ENCODE assay signal across 25 cellular contexts in the genomic region with DNA sequence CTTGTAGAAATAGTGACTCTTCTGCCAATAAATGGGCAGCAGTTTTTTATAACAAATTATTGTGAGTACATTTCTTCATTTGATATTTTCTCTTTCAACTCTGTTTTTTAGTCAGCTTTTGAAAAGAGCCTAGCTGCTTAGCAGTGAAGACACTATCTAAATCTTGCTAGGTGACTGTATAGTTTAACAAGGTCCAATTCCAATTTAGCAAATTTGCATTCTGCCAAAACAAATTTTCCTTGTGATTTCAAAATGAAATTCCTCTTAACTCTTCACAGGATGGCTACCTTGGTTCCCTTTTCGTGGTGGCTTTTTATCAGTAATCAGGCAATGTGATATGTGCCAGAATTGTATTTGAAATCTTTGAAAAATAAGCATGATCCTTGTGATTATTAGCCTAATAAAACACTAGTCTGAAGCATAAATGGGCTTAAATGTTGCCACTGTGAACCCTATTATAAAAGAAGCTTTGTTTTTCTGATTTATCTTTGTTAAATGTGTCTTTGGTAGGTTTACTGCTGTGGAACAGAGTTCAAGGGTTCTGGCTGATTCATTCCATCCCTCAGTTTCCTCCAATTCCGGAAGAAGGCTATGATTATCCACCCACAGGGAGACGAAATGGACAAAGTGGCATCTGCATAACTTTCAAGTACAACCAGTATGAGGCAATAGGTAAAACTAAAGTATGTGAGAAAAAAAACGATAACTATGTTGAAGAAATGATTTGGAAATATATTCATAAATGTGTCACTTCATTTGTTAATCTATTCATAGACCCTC. TPM values are rescaled to one million over a fixed set of nuclear protein-coding genes. Genes with fewer than 3 reads are reported as not detected.
DNase-seq lines count a peak whose midpoint lies in the region; ATAC-seq, FAIRE-seq and TF ChIP-seq lines count a peak whose summit lies in the region.
"Had no signal": no experiment of that assay in that cellular context is flagged by ENCODE, and none has a peak within 500 bp of the region (broad histone marks: within the 10 kb centered on the region; RNA-seq: fewer than 3 reads in every experiment).

No MANE protein-coding gene starts in this region.

- DNase-seq in right lobe of liver (no peak), HepG2 (ENCODE audit: low spot score) (no peak), dermis blood vessel endothelial cell (peak; percentile 19), lung microvascular endothelial cell (ENCODE audit: low read depth in 2 of 2) (peak; percentile 29 to 55), activated T-cell treated with anti-CD3 and anti-CD28 coated beads for 4 hours (no peak), NCI-H748 (lab: John Stamatoyannopoulos, UW; ENCODE audit: unreplicated experiment) (no peak), WERI-Rb-1 (no peak)
- DNase-seq: BE2C; CD4-positive, alpha-beta T cell; DND-41; KBM-7; NCI-H1092 treated with DMSO at 0.1 percent for 48 hours; NCI-H1436 treated with DMSO at 0.1 percent for 48 hours; NCI-H1930; NCI-H226; NCI-H510A treated with DMSO at 0.1 percent for 48 hours; NCI-H82; SJCRH30 had no signal

- H2AFZ ChIP-seq in HepG2 (ENCODE audit: low read length): no peak overlapping the region

- BruUV-seq in HepG2 (replicated peaks; lab: Mats Ljungman, UMichigan): no TSS peak

- intact Hi-C loops in right lobe of liver (cut with DNase I) (no loop called here), HepG2 (cut with micrococcal nuclease; ENCODE audit: unreplicated experiment) (no loop called here)

- in situ Hi-C loops in HepG2 (cut with HindIII; ENCODE audit: extremely low pct_ligation_motif_present, low pct_unique_long_range_greater_than_20kb): no loop called here

- no peak for FAIRE-seq in HepG2 (lab: Jason Lieb, UNC)
- FAIRE-seq: A204.1, GM12878, H54, RCC 7860 had no signal

- peak; percentile 27 to 52 (median 50) for ATAC-seq in right lobe of liver
- no peak for ATAC-seq in HepG2
- ATAC-seq in HG02884 (IDR thresholded peaks at IDR 0.05; ENCODE audit: unreplicated experiment): no peak
- ATAC-seq: GM12878 had no signal

- no peak overlapping the region for H3K4me2 ChIP-seq in HepG2 (ENCODE audit: low read depth, low read length)

- H3K36me3 ChIP-seq in right lobe of liver: no peaks in the 10 kb centered on the region
- H3K36me3 ChIP-seq in HepG2 (replicated peaks in 1 of 2; ENCODE audit: control insufficient read depth in 1 of 2, insufficient read depth in 2 of 2, low read length in 2 of 2): no peaks in the 10 kb centered on the region
- H3K36me3 ChIP-seq in WERI-Rb-1: no peaks in the 10 kb centered on the region
- H3K36me3 ChIP-seq: BE2C, SJCRH30 had no signal

- H3K9ac ChIP-seq in HepG2 (ENCODE audit: insufficient read depth, low read depth, low read length): no peak overlapping the region

- WGBS in right lobe of liver (ENCODE audit: insufficient coverage, low coverage, low lambda C conversion rate, missing lambda C conversion rate): 60% methylated on average over 4 of the region's 4 CpGs
- WGBS in HepG2 (ENCODE audit: low lambda C conversion rate): 2% methylated on average over 4 of the region's 4 CpGs

- peaks cover 0 to 17% (median 3%) of the 10 kb centered on the region in 4 donors for H3K4me1 ChIP-seq in right lobe of liver
- no peaks in the 10 kb centered on the region for H3K4me1 ChIP-seq in HepG2 (ENCODE audit: insufficient read depth, low read length)
- H3K4me1 ChIP-seq: BE2C had no signal

- TF ChIP-seq POLR2A in right lobe of liver (IDR thresholded peaks at IDR 0.05) (no peak), HepG2 (IDR thresholded peaks at IDR 0.05; ENCODE audit: insufficient read depth in 1 of 2, low read depth in 2 of 2, low read length in 2 of 2) (no peak)

- H3K4me3 ChIP-seq in right lobe of liver: no peak overlapping the region
- H3K4me3 ChIP-seq in HepG2 (replicated peaks in 1 of 3; ENCODE audit: insufficient read depth in 1 of 3, low read depth in 2 of 3, low read length in 3 of 3): no peak overlapping the region
- H3K4me3 ChIP-seq in WERI-Rb-1 (ENCODE audit: low read depth, low read length): no peak overlapping the region
- H3K4me3 ChIP-seq: GM12878, SJCRH30 had no signal

- H3K9me3 ChIP-seq in right lobe of liver (no peaks in the 10 kb centered on the region), HepG2 (ENCODE audit: low read length) (no peaks in the 10 kb centered on the region), WERI-Rb-1 (ENCODE audit: severe bottlenecking) (no peaks in the 10 kb centered on the region)
- H3K9me3 ChIP-seq: BE2C, SJCRH30 had no signal

- H3K27me3 ChIP-seq in right lobe of liver: no peaks in the 10 kb centered on the region
- H3K27me3 ChIP-seq in HepG2 (ENCODE audit: control insufficient read depth in 1 of 2, insufficient read depth in 2 of 2, low read length in 2 of 2): no peaks in the 10 kb centered on the region
- no peaks in the 10 kb centered on the region for H3K27me3 ChIP-seq in WERI-Rb-1 (ENCODE audit: insufficient read depth, low read depth, severe bottlenecking)
- H3K27me3 ChIP-seq: BE2C, SJCRH30 had no signal

- CTCF ChIA-PET in HepG2 (lab: Yijun Ruan, JAX; ENCODE audit: low intra/inter-chr PET ratio, low total read pairs): no interaction called here

- H3K27ac ChIP-seq in right lobe of liver (no peak overlapping the region), HepG2 (ENCODE audit: extremely low read length, insufficient read depth, low read length) (no peak overlapping the region), WERI-Rb-1 (no peak overlapping the region)
- H3K27ac ChIP-seq: HL-60, SJCRH30 had no signal

- TF ChIP-seq CTCF in right lobe of liver (IDR thresholded peaks at IDR 0.05) (no peak), HepG2 (CRISPR knock-in tag; IDR thresholded peaks at IDR 0.05) (no peak), WERI-Rb-1 (IDR thresholded peaks at IDR 0.05; ENCODE audit: low read depth, low read length) (no peak)

- no peaks in the 10 kb centered on the region for H3K79me2 ChIP-seq in HepG2 (ENCODE audit: insufficient read depth, low read length)

- no peaks in the 10 kb centered on the region for H4K20me1 ChIP-seq in HepG2 (ENCODE audit: insufficient read depth, low read length)

- TF ChIP-seq RAD21 in HepG2 (CRISPR knock-in tag; IDR thresholded peaks at IDR 0.05): no peak

- TF ChIP-seq EP300 in HepG2 (IDR thresholded peaks at IDR 0.05; ENCODE audit: low read depth in 2 of 2, low read length in 2 of 2) (no peak), HepG2 (CRISPR knock-in tag; IDR thresholded peaks at IDR 0.05; ENCODE audit: borderline replicate concordance) (no peak)

- POLR2A ChIA-PET in HepG2 (lab: Yijun Ruan, JAX): no interaction called here

TF ChIP-seq in HepG2, 621 proteins besides CTCF, POLR2A, EP300 and RAD21 (continues in another document):
- TF ChIP-seq REPIN1 (CRISPR knock-in tag; IDR thresholded peaks at IDR 0.05; ENCODE audit: borderline replicate concordance, low read depth) (no peak), TOPORS (CRISPR knock-in tag; IDR thresholded peaks at IDR 0.05) (no peak), CENPT (CRISPR knock-in tag; IDR thresholded peaks at IDR 0.05; ENCODE audit: low read depth) (no peak), NR2F1 (CRISPR knock-in tag; IDR thresholded peaks at IDR 0.05) (no peak)
- TF ChIP-seq, protein P1, sequence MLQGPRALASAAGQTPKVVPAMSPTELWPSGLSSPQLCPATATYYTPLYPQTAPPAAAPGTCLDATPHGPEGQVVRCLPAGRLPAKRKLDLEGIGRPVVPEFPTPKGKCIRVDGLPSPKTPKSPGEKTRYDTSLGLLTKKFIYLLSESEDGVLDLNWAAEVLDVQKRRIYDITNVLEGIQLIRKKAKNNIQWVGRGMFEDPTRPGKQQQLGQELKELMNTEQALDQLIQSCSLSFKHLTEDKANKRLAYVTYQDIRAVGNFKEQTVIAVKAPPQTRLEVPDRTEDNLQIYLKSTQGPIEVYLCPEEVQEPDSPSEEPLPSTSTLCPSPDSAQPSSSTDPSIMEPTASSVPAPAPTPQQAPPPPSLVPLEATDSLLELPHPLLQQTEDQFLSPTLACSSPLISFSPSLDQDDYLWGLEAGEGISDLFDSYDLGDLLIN (CRISPR knock-in tag; IDR thresholded peaks at IDR 0.05; ENCODE audit: borderline replicate concordance): no peak

RNA-seq across cellular contexts. Expression of a gene that starts 12.2 kb away (rescaled TPM):
- total RNA-seq in right lobe of liver (under 1 TPM in 3 of 6 experiments, not detected in 3; 0.17 to 0.25 (median 0.25) TPM), HepG2 (2016; rRNA removed; fragmentation: Illumina TruSeq; extraction: Trizol) (not detected in 2 replicates), dermis blood vessel endothelial cell (not detected in 2 replicates), lung microvascular endothelial cell (not detected in 2 replicates)
- not detected in 2 replicates for total RNA-seq in HepG2 (2016; cell fraction: cytosol; rRNA removed; fragmentation: Illumina TruSeq; extraction: Trizol; ENCODE audit: low read depth)
- not detected in 2 replicates for total RNA-seq in HepG2 (2016; cell fraction: insoluble cytoplasmic fraction; rRNA removed; fragmentation: Illumina TruSeq; extraction: Trizol)
- not detected in 2 replicates for total RNA-seq in HepG2 (2016; cell fraction: membrane; rRNA removed; fragmentation: Illumina TruSeq; extraction: Trizol)
- total RNA-seq in HepG2 (2016; cell fraction: nucleus; rRNA removed; fragmentation: Illumina TruSeq; extraction: Trizol): not detected in 2 replicates
- polyA plus RNA-seq in HepG2 (2011; rRNA removed): not detected in 2 replicates
- not detected in 2 replicates for polyA plus RNA-seq in HepG2 (2011; cell fraction: cytosol; rRNA removed)
- not detected in 2 replicates for polyA plus RNA-seq in HepG2 (2011; cell fraction: nucleus; rRNA removed)
- not detected in 2 replicates for polyA plus RNA-seq in HepG2 (2012)
- polyA plus RNA-seq in HepG2 (2016; cell fraction: cytosol; fragmentation: Illumina TruSeq; extraction: Trizol; ENCODE audit: low read depth): not detected in 2 replicates
- polyA plus RNA-seq in HepG2 (2016; cell fraction: insoluble cytoplasmic fraction; fragmentation: Illumina TruSeq; extraction: Trizol; ENCODE audit: low read depth): not detected in 2 replicates
- polyA plus RNA-seq in HepG2 (2016; cell fraction: membrane; fragmentation: Illumina TruSeq; extraction: Trizol; ENCODE audit: low read depth): not detected in 2 replicates
- polyA plus RNA-seq in HepG2 (2016; cell fraction: nucleus; fragmentation: Illumina TruSeq; extraction: Trizol; ENCODE audit: insufficient read depth, low read depth): not detected in 2 replicates
- not detected in 2 replicates for polyA minus RNA-seq in HepG2 (2011; rRNA and poly(A)+ RNA removed; ENCODE audit: low replicate concordance)
- not detected in 2 replicates for polyA minus RNA-seq in HepG2 (2011; cell fraction: cytosol; rRNA and poly(A)+ RNA removed)
- not detected in 2 replicates for polyA minus RNA-seq in HepG2 (2011; cell fraction: nucleus; rRNA and poly(A)+ RNA removed)
- total RNA-seq: CD4-positive, alpha-beta T cell; GM12878; HT-29; SJCRH30 had no signal
- polyA plus RNA-seq: GM12878 had no signal

Comparison
In these comparisons a context has a peak if more than half of its experiments do, and no peak if none do; other contexts are left out.
1. ATAC-seq: peak in right lobe of liver (4 of 4); none in HepG2 (single experiment) and HG02884 (single experiment).
2. DNase-seq: peak in dermis blood vessel endothelial cell (single experiment) and lung microvascular endothelial cell (2 of 2); none in right lobe of liver (0 of 3), HepG2 (single experiment), activated T-cell treated with anti-CD3 and anti-CD28 coated beads for 4 hours (single experiment), NCI-H748 (single experiment) and WERI-Rb-1 (single experiment).